Comparison of ENCODE assay signal across 8 cellular contexts in the genomic region with DNA sequence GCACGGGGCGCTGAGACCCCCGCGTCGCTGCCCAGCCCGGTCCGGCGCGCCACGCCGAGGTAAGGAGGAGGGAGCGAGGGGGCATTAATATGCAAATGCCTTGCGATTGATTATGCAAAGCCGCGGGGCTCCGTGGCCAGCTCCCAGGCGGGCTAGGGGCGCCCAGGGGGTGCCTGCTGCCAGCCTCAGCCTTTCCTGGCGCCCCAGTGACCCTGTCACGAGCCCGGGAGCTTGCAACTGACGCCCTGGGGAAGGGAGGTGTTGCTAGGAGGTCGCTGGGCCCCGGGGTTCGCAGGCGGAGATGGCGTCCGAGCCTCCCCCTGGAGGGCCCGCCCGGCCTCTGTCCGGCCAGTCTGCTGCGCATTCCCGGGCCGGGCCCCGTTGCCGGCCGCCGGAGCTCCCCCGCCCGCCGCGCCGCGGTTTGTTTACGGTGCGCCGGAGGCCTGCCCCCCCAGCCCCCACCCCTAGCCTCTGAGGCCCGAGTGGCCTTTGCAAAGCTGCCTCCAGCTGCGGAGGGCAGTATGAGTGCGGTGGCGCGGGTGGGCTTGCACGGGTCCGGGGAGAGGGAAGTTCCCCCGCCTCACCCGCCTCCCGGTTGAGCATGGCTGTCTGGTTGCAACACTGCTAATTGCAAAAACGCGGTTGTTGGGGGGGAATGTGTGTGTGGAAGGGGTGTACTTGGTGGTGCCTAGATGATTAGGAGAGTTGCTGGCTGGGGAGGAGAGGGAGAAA. TPM values are rescaled to one million over a fixed set of nuclear protein-coding genes. Genes with fewer than 3 reads are reported as not detected.
DNase-seq lines count a peak whose midpoint lies in the region; ATAC-seq, FAIRE-seq and TF ChIP-seq lines count a peak whose summit lies in the region.

No MANE protein-coding gene starts in this region.

- no peaks in the 10 kb centered on the region; the same call in 1 of the 2 replicates for H3K36me3 ChIP-seq in DND-41 (ENCODE audit: insufficient read depth, low read length)

- no peaks in the 10 kb centered on the region for H3K9me3 Mint-ChIP-seq in activated naive CD8-positive, alpha-beta T cell treated with anti-CD3 and anti-CD28 coated beads, Interleukin-2, amount 50 U/mL, for 24 hours

- H3K4me1 Mint-ChIP-seq in activated naive CD8-positive, alpha-beta T cell treated with anti-CD3 and anti-CD28 coated beads, Interleukin-2, amount 50 U/mL, for 24 hours, result peaks cover 41% of the 10 kb centered on the region

- peak overlapping the region; percentile 31 for H3K27ac Mint-ChIP-seq in activated naive CD8-positive, alpha-beta T cell treated with anti-CD3 and anti-CD28 coated beads, Interleukin-2, amount 50 U/mL, for 24 hours

- H3K27me3 Mint-ChIP-seq in activated naive CD8-positive, alpha-beta T cell treated with anti-CD3 and anti-CD28 coated beads, Interleukin-2, amount 50 U/mL, for 24 hours, result peaks cover 3% of the 10 kb centered on the region

- TF ChIP-seq CTCF in DND-41 (IDR thresholded peaks at IDR 0.05; ENCODE audit: borderline replicate concordance, extremely low read depth, low read length, poor library complexity, severe bottlenecking), result no peak
- no peak for TF ChIP-seq CTCF in retinal pigment epithelial cell (conservative IDR thresholded peaks at IDR 0.05; ENCODE audit: low read depth, low read length)

- no peaks in the 10 kb centered on the region for H4K20me1 ChIP-seq in DND-41 (ENCODE audit: insufficient read depth, low read length)

- DNase-seq in DND-41 (peak; percentile 48), H54 (ENCODE audit: insufficient read length, low spot score) (no peak), NCI-H526 treated with DMSO at 0.1 percent for 48 hours (lab: John Stamatoyannopoulos, UW) (peak; percentile 20), right cardiac atrium (peak; percentile 48 to 84 (median 84)), retinal pigment epithelial cell (ENCODE audit: low read depth) (no peak), COLO829 (ENCODE audit: low spot score) (no peak)
- DNase-seq in activated naive CD8-positive, alpha-beta T cell treated with anti-CD3 and anti-CD28 coated beads, Interleukin-2, amount 50 U/mL, for 24 hours, result peak; percentile 26
- DNase-seq in effector CD4-positive, alpha-beta T cell, result no peak

- ATAC-seq in DND-41 (ENCODE audit: insufficient read depth, low read depth) (peak; percentile 59), right cardiac atrium (peak; percentile 48 to 55)
- ATAC-seq in activated naive CD8-positive, alpha-beta T cell treated with anti-CD3 and anti-CD28 coated beads, Interleukin-2, amount 50 U/mL, for 24 hours, result no peak

- H3K4me3 ChIP-seq in DND-41 (ENCODE audit: low read depth in 1 of 2, low read length in 2 of 2) (peak overlapping the region; percentile 91 to 96), right cardiac atrium (ENCODE audit: low read length) (peak overlapping the region; percentile 84), retinal pigment epithelial cell (ENCODE audit: low read length) (peak overlapping the region; percentile 85)

- H3K4me2 ChIP-seq in DND-41 (ENCODE audit: insufficient read depth, low read length), result peak overlapping the region; percentile 95

- no peak for FAIRE-seq in H54 (lab: Jason Lieb, UNC)

- H3K9ac ChIP-seq in DND-41 (ENCODE audit: low read depth, low read length), result peak overlapping the region; percentile 88

- TF ChIP-seq POLR2A in H54 (IDR thresholded peaks at IDR 0.05; ENCODE audit: low read depth, low read length), result peak; percentile 33; the same call in 1 of the 2 replicates

- H3K9me3 ChIP-seq in DND-41 (ENCODE audit: insufficient read depth, low read length, severe bottlenecking) (no peaks in the 10 kb centered on the region), right cardiac atrium (ENCODE audit: control insufficient read depth, low read length) (no peaks in the 10 kb centered on the region)

- H3K4me1 ChIP-seq in DND-41 (ENCODE audit: insufficient read depth, low read length) (peaks cover 47% of the 10 kb centered on the region), right cardiac atrium (ENCODE audit: control insufficient read depth, insufficient read depth, low read length) (peaks cover 12% of the 10 kb centered on the region)

- intact Hi-C loops in right cardiac atrium (cut with DNase I), result loop anchor here in 2 of 4 donors (2.0 to 5.0 kb wide), 2 partner anchors 24 to 34 kb away; no protein-coding TSS in a partner anchor

- WGBS in right cardiac atrium, result under 1% methylated on average over 59 of the region's 59 CpGs

- no peaks in the 10 kb centered on the region for H3K27me3 ChIP-seq in DND-41 (ENCODE audit: insufficient read depth, low read length, poor library complexity)
- no peaks in the 10 kb centered on the region for H3K27me3 ChIP-seq in right cardiac atrium (ENCODE audit: control insufficient read depth, insufficient read depth)

- peak overlapping the region; percentile 75 for H3K27ac ChIP-seq in DND-41 (ENCODE audit: low read length)
- peak overlapping the region; percentile 97 for H3K27ac ChIP-seq in right cardiac atrium (ENCODE audit: low read length)

- H3K79me2 ChIP-seq in DND-41 (ENCODE audit: insufficient read depth, low read length), result peaks cover 44% of the 10 kb centered on the region

- no peaks in the 10 kb centered on the region for H3K36me3 Mint-ChIP-seq in activated naive CD8-positive, alpha-beta T cell treated with anti-CD3 and anti-CD28 coated beads, Interleukin-2, amount 50 U/mL, for 24 hours (ENCODE audit: low read depth)

- peak overlapping the region; percentile 82 for H3K4me3 Mint-ChIP-seq in activated naive CD8-positive, alpha-beta T cell treated with anti-CD3 and anti-CD28 coated beads, Interleukin-2, amount 50 U/mL, for 24 hours

- H2AFZ ChIP-seq in DND-41 (ENCODE audit: low read depth, low read length), result peak overlapping the region; percentile 89

RNA-seq across cellular contexts. Expression of a gene that starts 0.4 kb away (rescaled TPM):
- total RNA-seq in right cardiac atrium, result 10 to 100 TPM; 80.6 to 99.5 (median 95.9) TPM
- 73.3 TPM for polyA plus RNA-seq in right cardiac atrium

RNA-seq across cellular contexts. Expression of a gene that starts 9.0 kb away (rescaled TPM):
- 10 to 100 TPM; 54.3 to 60.5 (median 54.7) TPM for total RNA-seq in right cardiac atrium
- 45.1 TPM for polyA plus RNA-seq in right cardiac atrium

RNA-seq across cellular contexts. Expression of a gene that starts 37.2 kb away (rescaled TPM):
- total RNA-seq in right cardiac atrium, result 10 to 100 TPM; 10.2 to 25.1 (median 18.8) TPM
- 12.3 TPM for polyA plus RNA-seq in right cardiac atrium

RNA-seq across cellular contexts. Expression of a gene that starts 48.0 kb away (rescaled TPM):
- total RNA-seq in right cardiac atrium, result under 1 TPM in 2 of 4 donors, not detected in 2; 0.40 to 0.58 TPM
- polyA plus RNA-seq in right cardiac atrium, result 0.97 TPM

RNA-seq across cellular contexts. Expression of a gene that starts 58.6 kb away (rescaled TPM):
- 10 to 100 TPM; 53.6 to 57.3 (median 55.2) TPM for total RNA-seq in right cardiac atrium
- polyA plus RNA-seq in right cardiac atrium, result 44.8 TPM

Comparison
In these comparisons a context has a peak if more than half of its experiments do, and no peak if none do; other contexts are left out.
1. DNase-seq: peak in DND-41 (single experiment), NCI-H526 treated with DMSO at 0.1 percent for 48 hours (single experiment), activated naive CD8-positive, alpha-beta T cell treated with anti-CD3 and anti-CD28 coated beads, Interleukin-2, amount 50 U/mL, for 24 hours (single experiment) and right cardiac atrium (3 of 3); none in H54 (single experiment), retinal pigment epithelial cell (single experiment), COLO829 (single experiment) and effector CD4-positive, alpha-beta T cell (single experiment).
2. Peak in every context shown above with its lines, with median percentiles within 50 percentile points of each other: H3K4me3 ChIP-seq.